Comparison of ENCODE assay signal across 3 cellular contexts in genomic region chr5:62561896-62562295, GRCh38.
TF ChIP-seq lines count a peak whose summit lies in the region.

No MANE protein-coding gene starts in this region.

TF ChIP-seq in HepG2, 621 proteins besides CTCF, POLR2A, EP300 and RAD21:
- no peak for TF ChIP-seq ZNF503 (CRISPR knock-in tag; IDR thresholded peaks at IDR 0.05)
- no peak for TF ChIP-seq TRAFD1 (CRISPR knock-in tag; IDR thresholded peaks at IDR 0.05; ENCODE audit: borderline replicate concordance)
- TF ChIP-seq KMT2B (CRISPR knock-in tag; IDR thresholded peaks at IDR 0.05) = no peak
- no peak for TF ChIP-seq PHF8 (CRISPR knock-in tag; IDR thresholded peaks at IDR 0.05)
- TF ChIP-seq MAFF (IDR thresholded peaks at IDR 0.05; ENCODE audit: low read depth, low read length) = peak; percentile 93
- peak; percentile 93 to 97 for TF ChIP-seq MAFK (conservative IDR thresholded peaks at IDR 0.05 in 1 of 2, IDR thresholded peaks at IDR 0.05 in 1 of 2; ENCODE audit: low read length in 2 of 2)
- no peak for TF ChIP-seq HMGXB3 (CRISPR knock-in tag; IDR thresholded peaks at IDR 0.05; ENCODE audit: borderline replicate concordance)

TF ChIP-seq in IMR-90, 13 proteins besides CTCF, POLR2A, EP300 and RAD21:
- TF ChIP-seq MAFK (IDR thresholded peaks at IDR 0.05; ENCODE audit: low read depth, low read length) (peak; percentile 94), BHLHE40 (IDR thresholded peaks at IDR 0.05; ENCODE audit: low read depth, low read length) (no peak)

TF ChIP-seq in K562, 482 proteins besides CTCF, POLR2A, EP300 and RAD21:
- TF ChIP-seq ZNF316 (IDR thresholded peaks at IDR 0.05) (peak; percentile 90), YY1 (IDR thresholded peaks at IDR 0.05; ENCODE audit: borderline replicate concordance in 1 of 3, control insufficient read depth in 1 of 3, extremely low read depth in 1 of 3, insufficient read depth in 3 of 3, insufficient read length in 1 of 3, insufficient replicate concordance in 2 of 3, low read depth in 1 of 3, low read length in 2 of 3) (no peak), C11orf30 (IDR thresholded peaks at IDR 0.05; ENCODE audit: low read depth) (peak; percentile 78), MAFF (IDR thresholded peaks at IDR 0.05; ENCODE audit: low read length) (peak; percentile 90), TGIF2 (CRISPR knock-in tag; IDR thresholded peaks at IDR 0.05) (no peak), MAFG (tag; conservative IDR thresholded peaks at IDR 0.05) (peak; percentile 68), MAFK (IDR thresholded peaks at IDR 0.05; ENCODE audit: low read length) (peak; percentile 89)
